ENCODE assay signal across 27 cellular contexts in genomic region chr17:58759522-58759921, GRCh38. TPM values are rescaled to one million over a fixed set of nuclear protein-coding genes. Genes with fewer than 3 reads are reported as not detected.
DNase-seq lines count a peak whose midpoint lies in the region; TF ChIP-seq lines count a peak whose summit lies in the region.
"Had no signal": no experiment of that assay in that cellular context is flagged by ENCODE, and none has a peak within 500 bp of the region (broad histone marks: within the 10 kb centered on the region; RNA-seq: fewer than 3 reads in every experiment).

No MANE protein-coding gene starts in this region.

- peak overlapping the region; percentile 11; the same call in 1 of the 2 replicates for H3K4me2 ChIP-seq in OCI-LY3 (ENCODE audit: low read length)
- H3K4me2 ChIP-seq: A549, KMS-11, PC-9 had no signal

- H3K4me1 ChIP-seq in OCI-LY3 (ENCODE audit: low read length) = peaks cover 53% of the 10 kb centered on the region
- peaks cover 0 to 17% of the 10 kb centered on the region in 2 donors for H3K4me1 ChIP-seq in adrenal gland (replicated peaks in 1 of 2)

- intact Hi-C loops in adrenal gland (cut with DNase I) = no loop called here

- H3K27ac Mint-ChIP-seq in nephron progenitor cell = no peak overlapping the region
- H3K27ac Mint-ChIP-seq: CD4-positive, alpha-beta memory T cell; HFFc6; IgD-negative memory B cell had no signal

- 72 to 88% (median 78%) methylated on average over 2 of the region's 2 CpGs for WGBS in adrenal gland, 4 donors

- H3K27ac ChIP-seq in OCI-LY3 (ENCODE audit: low read length) (no peak overlapping the region), adrenal gland (no peak overlapping the region)
- H3K27ac ChIP-seq: A549, KMS-11, PC-9, SJCRH30 had no signal

- peaks cover 30% of the 10 kb centered on the region for H3K27me3 Mint-ChIP-seq in nephron progenitor cell (ENCODE audit: low read depth, poor library complexity)

- H3K36me3 ChIP-seq in OCI-LY3 (replicated peaks; ENCODE audit: low read depth, low read length) (peaks cover 16% of the 10 kb centered on the region), adrenal gland (replicated peaks in 1 of 2) (no peaks in the 10 kb centered on the region)
- H3K36me3 ChIP-seq: SJCRH30 had no signal

- DNase-seq in DMS 273 (lab: John Stamatoyannopoulos, UW; ENCODE audit: unreplicated experiment) = peak; percentile 50
- DNase-seq in NCI-H2171 treated with DMSO at 0.1 percent for 48 hours (lab: John Stamatoyannopoulos, UW) = peak; percentile 76
- no peak for DNase-seq in nephron progenitor cell
- no peak for DNase-seq in adrenal gland
- DNase-seq in stimulated activated CD4-positive, alpha-beta T cell treated with anti-CD3 and anti-CD28 coated beads, Interleukin-15, amount 100 ng/mL, for 24 hours = no peak
- DNase-seq in hepatic stellate cell (ENCODE audit: low spot score) = no peak
- DNase-seq in NCI-H128 (lab: John Stamatoyannopoulos, UW; ENCODE audit: unreplicated experiment) = no peak
- DNase-seq: AML-193; C1 segment of cervical spinal cord; CD4-positive, alpha-beta memory T cell; COR-L47; DMS153; DND-41; GOT3; HFFc6; MM.1S; NCI-H1694; NCI-H2029 treated with DMSO at 0.1 percent for 48 hours; NCI-H345; NCI-H526 treated with DMSO at 0.1 percent for 48 hours; PC-9; SJCRH30 had no signal

- H3K4me3 Mint-ChIP-seq in nephron progenitor cell = peak overlapping the region; percentile 14
- H3K4me3 Mint-ChIP-seq: HFFc6, IgD-negative memory B cell had no signal

- no peaks in the 10 kb centered on the region for H3K9me3 Mint-ChIP-seq in nephron progenitor cell
- H3K9me3 Mint-ChIP-seq: HFFc6 had no signal

- TF ChIP-seq CTCF in OCI-LY3 (IDR thresholded peaks at IDR 0.05; ENCODE audit: low read depth, low read length) (no peak), nephron progenitor cell (IDR thresholded peaks at IDR 0.05) (no peak), adrenal gland (IDR thresholded peaks at IDR 0.05) (no peak)

- peaks cover 67% of the 10 kb centered on the region for H3K79me2 ChIP-seq in OCI-LY3 (ENCODE audit: low read length)

- no peak overlapping the region for H2AFZ ChIP-seq in OCI-LY3 (ENCODE audit: low read depth, low read length)
- H2AFZ ChIP-seq: PC-9 had no signal

- H3K9me3 ChIP-seq in OCI-LY3 (ENCODE audit: insufficient read depth, low read length) (no peaks in the 10 kb centered on the region), adrenal gland (replicated peaks in 1 of 3) (no peaks in the 10 kb centered on the region)
- H3K9me3 ChIP-seq: A549, HAP-1, SJCRH30 had no signal

- no peaks in the 10 kb centered on the region for H3K36me3 Mint-ChIP-seq in nephron progenitor cell (ENCODE audit: low read depth)
- H3K36me3 Mint-ChIP-seq: CD4-positive, alpha-beta memory T cell had no signal

- peaks cover 45% of the 10 kb centered on the region for H3K4me1 Mint-ChIP-seq in nephron progenitor cell

- H3K4me3 ChIP-seq in OCI-LY3 (ENCODE audit: low read length) (no peak overlapping the region), adrenal gland (no peak overlapping the region)
- H3K4me3 ChIP-seq: A549, HAP-1, PC-9, SJCRH30 had no signal

- peaks cover 3% of the 10 kb centered on the region; the same call in 1 of the 2 replicates for H3K27me3 ChIP-seq in OCI-LY3 (ENCODE audit: low read depth, low read length)
- no peaks in the 10 kb centered on the region for H3K27me3 ChIP-seq in adrenal gland
- H3K27me3 ChIP-seq: SJCRH30 had no signal

- peaks cover 28% of the 10 kb centered on the region for H4K20me1 ChIP-seq in OCI-LY3 (ENCODE audit: insufficient read depth, low read length)

- TF ChIP-seq POLR2A in adrenal gland (IDR thresholded peaks at IDR 0.05) = no peak

- H3K9ac ChIP-seq in OCI-LY3 (ENCODE audit: low read length) = no peak overlapping the region
- H3K9ac ChIP-seq: KMS-11 had no signal

RNA-seq across cellular contexts. Expression of gene PPM1E, which starts 3.9 kb away (rescaled TPM):
- total RNA-seq in adrenal gland = 10 to 100 TPM in 6 of 8 donors, 1 to 10 TPM in 2; 7.3 to 19.0 (median 12.0) TPM
- polyA plus RNA-seq in adrenal gland = 10 to 100 TPM in 1 of 3 donors, 1 to 10 TPM in 2; 1.8 to 11.8 (median 2.6) TPM
- total RNA-seq: CD4-positive, alpha-beta memory T cell; HFFc6 had no signal
- polyA plus RNA-seq: CD4-positive, alpha-beta memory T cell; IgD-negative memory B cell had no signal

Comparison
In these comparisons a context has a peak if more than half of its experiments do, and no peak if none do; other contexts are left out.
1. DNase-seq: peak in DMS 273 (single experiment) and NCI-H2171 treated with DMSO at 0.1 percent for 48 hours (single experiment); none in nephron progenitor cell (single experiment), adrenal gland (0 of 7), stimulated activated CD4-positive, alpha-beta T cell treated with anti-CD3 and anti-CD28 coated beads, Interleukin-15, amount 100 ng/mL, for 24 hours (single experiment), hepatic stellate cell (single experiment) and NCI-H128 (single experiment).